8 cellular contexts compared by ENCODE assay signal in the genomic region with DNA sequence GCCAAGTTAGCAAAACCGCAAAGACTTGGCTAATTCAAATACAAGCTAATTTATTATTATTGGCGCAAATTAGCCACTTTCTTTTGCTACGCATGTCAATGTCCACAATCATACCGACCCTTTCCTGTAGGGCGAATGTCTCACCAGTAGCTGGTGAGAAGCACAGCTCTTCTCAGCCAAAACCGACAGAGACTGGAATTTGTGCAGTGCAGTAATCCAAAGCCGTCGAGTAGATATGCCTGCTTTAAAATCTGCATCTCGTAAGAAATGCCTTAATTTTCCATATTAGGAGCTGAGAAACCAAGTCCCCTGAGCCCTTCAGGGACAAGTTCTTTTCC. TPM values are rescaled to one million over a fixed set of nuclear protein-coding genes. Genes with fewer than 3 reads are reported as not detected.
DNase-seq lines count a peak whose midpoint lies in the region; ATAC-seq and TF ChIP-seq lines count a peak whose summit lies in the region.

No MANE protein-coding gene starts in this region.

- no peaks in the 10 kb centered on the region for H3K27me3 ChIP-seq in adrenal gland
- H3K27me3 ChIP-seq in iPS DF 6.9 (ENCODE audit: control insufficient read depth, insufficient read depth, low read length) = no peaks in the 10 kb centered on the region

- intact Hi-C loops in adrenal gland (cut with DNase I) = loop anchor here in 1 of 2 donors (10.0 kb wide), 1 partner anchor 154 kb away; no protein-coding TSS in a partner anchor

- H3K4me1 ChIP-seq in adrenal gland (replicated peaks in 1 of 2) (peaks cover 24 to 38% of the 10 kb centered on the region in 2 donors), iPS DF 6.9 (ENCODE audit: control insufficient read depth, insufficient read depth, low read length) (no peaks in the 10 kb centered on the region)

- no peaks in the 10 kb centered on the region for H3K9me3 Mint-ChIP-seq in stimulated activated memory B cell treated with anti-CD40 and anti-IgM and Interleukin-4, amounts not matched to agents 10 μg/mL and 1 μg/mL and 100 μg/mL, for 72 hours

- no peaks in the 10 kb centered on the region for H3K27me3 Mint-ChIP-seq in stimulated activated memory B cell treated with anti-CD40 and anti-IgM and Interleukin-4, amounts not matched to agents 10 μg/mL and 1 μg/mL and 100 μg/mL, for 72 hours

- 4 to 7% (median 5%) methylated on average over 9 of the region's 9 CpGs for WGBS in adrenal gland, 4 donors
- WGBS in iPS DF 6.9 (ENCODE audit: insufficient coverage, insufficient read length) = no CpG with 5 or more reads among the region's 9 CpGs

- TF ChIP-seq POLR2A in adrenal gland (IDR thresholded peaks at IDR 0.05) = no peak

- H3K27ac Mint-ChIP-seq in stimulated activated memory B cell treated with anti-CD40 and anti-IgM and Interleukin-4, amounts not matched to agents 10 μg/mL and 1 μg/mL and 100 μg/mL, for 72 hours = peak overlapping the region; percentile 95

- no peaks in the 10 kb centered on the region for H3K4me1 Mint-ChIP-seq in stimulated activated memory B cell treated with anti-CD40 and anti-IgM and Interleukin-4, amounts not matched to agents 10 μg/mL and 1 μg/mL and 100 μg/mL, for 72 hours

- peak; percentile 66 for DNase-seq in Daoy (ENCODE audit: low read depth)
- peak; percentile 40 for DNase-seq in LNCaP clone FGC (ENCODE audit: low read depth)
- peak in 2 of 7 donors; percentile 37 to 51 for DNase-seq in adrenal gland
- no peak for DNase-seq in iPS DF 6.9 (ENCODE audit: low read depth, low spot score)
- no peak for DNase-seq in ureter (ENCODE audit: low spot score)

- no peaks in the 10 kb centered on the region for H3K36me3 ChIP-seq in adrenal gland (replicated peaks in 1 of 2)
- H3K36me3 ChIP-seq in iPS DF 6.9 (ENCODE audit: control insufficient read depth, insufficient read depth, low read length) = no peaks in the 10 kb centered on the region

- H3K27ac ChIP-seq in adrenal gland (peak overlapping the region; percentile 70 to 98 (median 98)), iPS DF 6.9 (ENCODE audit: low read length) (no peak overlapping the region)

- peak overlapping the region; percentile 74 for H3K4me3 ChIP-seq in LNCaP clone FGC (ENCODE audit: low read depth, low read length)
- peak overlapping the region in 3 of 4 donors; percentile 32 to 86 (median 55) for H3K4me3 ChIP-seq in adrenal gland
- peak overlapping the region; percentile 44; the same call in 1 of the 2 replicates for H3K4me3 ChIP-seq in iPS DF 6.9 (ENCODE audit: low read length)

- H3K36me3 Mint-ChIP-seq in stimulated activated memory B cell treated with anti-CD40 and anti-IgM and Interleukin-4, amounts not matched to agents 10 μg/mL and 1 μg/mL and 100 μg/mL, for 72 hours = no peaks in the 10 kb centered on the region

- TF ChIP-seq CTCF in LNCaP clone FGC (IDR thresholded peaks at IDR 0.05; ENCODE audit: control insufficient read depth, extremely low read depth, insufficient read depth) (no peak), adrenal gland (IDR thresholded peaks at IDR 0.05) (peak in 4 of 6 experiments; percentile 17 to 55 (median 26))

- H3K9me3 ChIP-seq in adrenal gland (replicated peaks in 1 of 3) (no peaks in the 10 kb centered on the region), iPS DF 6.9 (ENCODE audit: control insufficient read depth, insufficient read depth, low read length) (no peaks in the 10 kb centered on the region)

- peak; percentile 17 for ATAC-seq in GM21360 (IDR thresholded peaks at IDR 0.05; ENCODE audit: unreplicated experiment)
- ATAC-seq in stimulated activated memory B cell treated with anti-CD40 and anti-IgM and Interleukin-4, amounts not matched to agents 10 μg/mL and 1 μg/mL and 100 μg/mL, for 72 hours = peak; percentile 56
- no peak for ATAC-seq in HG02623 (IDR thresholded peaks at IDR 0.05; ENCODE audit: unreplicated experiment)

- peak overlapping the region; percentile 93 for H3K4me3 Mint-ChIP-seq in stimulated activated memory B cell treated with anti-CD40 and anti-IgM and Interleukin-4, amounts not matched to agents 10 μg/mL and 1 μg/mL and 100 μg/mL, for 72 hours

RNA-seq across cellular contexts. Expression of gene MINDY2, which starts 0.6 kb away (rescaled TPM):
- total RNA-seq in Daoy (2014; rRNA removed; shearing (Covaris generic)) = 7.7 and 10.3 TPM in 2 replicates
- total RNA-seq in adrenal gland = 10 to 100 TPM in 7 of 8 donors, 1 to 10 TPM in 1; 7.7 to 25.1 (median 14.3) TPM
- polyA plus RNA-seq in adrenal gland = 1 to 10 TPM; 2.7 to 9.5 (median 5.5) TPM
- total RNA-seq in ureter = 41.6 TPM

RNA-seq across cellular contexts. Expression of gene ADAM10, which starts 21.0 kb away (rescaled TPM):
- 54.6 and 69.8 TPM in 2 replicates for total RNA-seq in Daoy (2014; rRNA removed; shearing (Covaris generic))
- 10 to 100 TPM; 12.3 to 97.9 (median 56.9) TPM for total RNA-seq in adrenal gland
- polyA plus RNA-seq in adrenal gland = 10 to 100 TPM in 1 of 3 donors, 1 to 10 TPM in 2; 6.2 to 54.0 (median 9.3) TPM
- 315 TPM for total RNA-seq in ureter

Comparison
In these comparisons a context has a peak if more than half of its experiments do, and no peak if none do; other contexts are left out.
1. DNase-seq: peak in Daoy (single experiment) and LNCaP clone FGC (single experiment); none in iPS DF 6.9 (single experiment) and ureter (single experiment).
2. Peak in every context shown above with its lines, with median percentiles within 50 percentile points of each other: H3K4me3 ChIP-seq.